Comparison of ENCODE assay signal across 34 cellular contexts in the genomic region with DNA sequence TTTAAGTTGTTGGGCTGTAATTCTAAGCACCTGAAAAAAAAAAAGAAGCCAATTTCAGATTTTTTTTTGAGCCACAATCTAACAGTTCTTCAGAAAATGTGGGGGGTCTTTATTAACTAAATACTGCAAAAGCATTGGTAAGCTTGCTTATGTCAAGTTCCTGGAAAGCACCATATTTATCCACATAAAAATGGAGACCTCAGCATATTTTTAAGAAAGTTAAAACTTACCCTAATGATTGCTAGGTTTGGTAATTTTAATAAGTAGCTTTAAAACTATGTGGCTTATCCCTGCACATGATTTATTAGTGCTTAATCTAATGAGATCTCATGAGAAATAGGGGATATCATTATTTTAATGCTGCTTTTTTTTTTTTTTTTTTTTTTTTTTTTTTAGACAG.
"Had no signal": no experiment of that assay in that cellular context is flagged by ENCODE, and none has a peak within 500 bp of the region (broad histone marks: within the 10 kb centered on the region; RNA-seq: fewer than 3 reads in every experiment).

No MANE protein-coding gene starts in this region.

- H3K4me3 ChIP-seq: MG63 had no signal

- H3K36me3 ChIP-seq: MG63 had no signal

- H3K9me3 ChIP-seq: MG63 had no signal

- H3K27me3 ChIP-seq: MG63 had no signal

- DNase-seq: Karpas-422, Kasumi-1, MG63, MM.1S, MV-4-11, NCI-H1048, NCI-H1092, NCI-H1092 treated with DMSO at 0.1 percent for 48 hours, NCI-H1105, NCI-H1105 treated with DMSO at 0.1 percent for 48 hours, NCI-H1417, NCI-H1417 treated with DMSO at 0.1 percent for 48 hours, NCI-H1436, NCI-H1436 treated with DMSO at 0.1 percent for 48 hours, NCI-H146, NCI-H1694, NCI-H1694 treated with DMSO at 0.1 percent for 48 hours, NCI-H187, NCI-H187 treated with DMSO at 0.1 percent for 48 hours, NCI-H1930, NCI-H2029, NCI-H2029 treated with DMSO at 0.1 percent for 48 hours, NCI-H2081, NCI-H2081 treated with DMSO at 0.1 percent for 48 hours, NCI-H2107, NCI-H2171, NCI-H2171 treated with DMSO at 0.1 percent for 48 hours, NCI-H2227 treated with DMSO at 0.1 percent for 48 hours, NCI-H345, NCI-H446, NCI-H446 treated with DMSO at 0.1 percent for 48 hours, NCI-H510A, NCI-H510A treated with DMSO at 0.1 percent for 48 hours, NCI-H524 had no signal
